In the genomic region with DNA sequence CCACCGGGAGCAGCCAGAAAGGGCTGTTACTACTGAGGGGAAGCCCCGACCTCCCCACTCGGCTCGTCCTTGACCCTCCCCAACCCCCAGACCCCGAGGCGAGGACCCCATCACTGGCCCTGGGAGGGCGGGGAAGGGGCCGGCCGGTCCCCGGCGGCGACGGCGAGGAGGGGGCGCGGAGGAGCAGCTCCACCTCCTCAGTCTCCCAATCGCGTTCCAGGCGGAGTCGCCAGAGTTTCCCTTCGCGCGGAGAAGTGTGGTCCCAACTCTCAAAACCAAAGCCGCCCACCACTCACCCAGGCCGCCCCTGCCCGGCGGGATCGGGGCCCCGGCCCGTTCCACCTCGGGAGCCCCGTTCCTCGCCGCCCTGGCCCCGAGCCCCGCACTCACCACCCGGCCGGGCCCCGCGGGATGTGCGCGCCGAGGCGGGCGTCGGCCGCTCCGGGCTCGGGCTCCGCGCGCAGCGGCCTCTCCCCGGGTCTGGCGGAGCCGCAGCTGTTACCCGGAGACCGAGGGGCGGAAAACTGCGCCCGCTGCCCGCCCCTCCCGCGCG, we compare ENCODE assay signal across 9 cellular contexts. TPM values are rescaled to one million over a fixed set of nuclear protein-coding genes. Genes with fewer than 3 reads are reported as not detected.
DNase-seq lines count a peak whose midpoint lies in the region; ATAC-seq, FAIRE-seq and TF ChIP-seq lines count a peak whose summit lies in the region.
"Had no signal": no experiment of that assay in that cellular context is flagged by ENCODE, and none has a peak within 500 bp of the region (broad histone marks: within the 10 kb centered on the region; RNA-seq: fewer than 3 reads in every experiment).

No MANE protein-coding gene starts in this region.

- no peak for TF ChIP-seq EP300 in GM12878 (IDR thresholded peaks at IDR 0.05; ENCODE audit: borderline replicate concordance in 1 of 2, control insufficient read depth in 1 of 2, low read depth in 2 of 2, low read length in 2 of 2)

- H3K79me2 ChIP-seq in GM12878 (ENCODE audit: control insufficient read depth, insufficient read depth, low read length): no peaks in the 10 kb centered on the region

- no peak for TF ChIP-seq RAD21 in GM12878 (IDR thresholded peaks at IDR 0.05; ENCODE audit: insufficient read depth, low read depth, low read length)

- no peaks in the 10 kb centered on the region for H3K9me3 ChIP-seq in GM12878 (replicated peaks; ENCODE audit: control insufficient read depth, insufficient read depth, low read length)
- no peaks in the 10 kb centered on the region for H3K9me3 ChIP-seq in skeletal muscle satellite cell (replicated peaks; ENCODE audit: low read length)

- DNase-seq in DMS 273 (lab: John Stamatoyannopoulos, UW; ENCODE audit: unreplicated experiment) (peak; percentile 60), DMS 273 treated with DMSO at 0.1 percent for 48 hours (lab: John Stamatoyannopoulos, UW) (no peak), GM12878 (ENCODE audit: low read depth, low spot score) (no peak), iPS-NIHi7 (ENCODE audit: extremely low spot score) (peak; percentile 68), NCI-H2196 (lab: John Stamatoyannopoulos, UW; ENCODE audit: unreplicated experiment) (no peak)
- no peak for DNase-seq in Jurkat, Clone E6-1 (ENCODE audit: low read depth, low spot score)

- intact Hi-C loops in GM12878 (cut with micrococcal nuclease; ENCODE audit: unreplicated experiment): no loop called here

- FAIRE-seq in GM12878 (lab: Jason Lieb, UNC): no peak
- FAIRE-seq: A204.1 had no signal

- H2AFZ ChIP-seq in GM12878 (ENCODE audit: control insufficient read depth, low read depth, low read length): peak overlapping the region; percentile 77

- TF ChIP-seq CTCF in GM12878 (IDR thresholded peaks at IDR 0.05 in 2 of 3, conservative IDR thresholded peaks at IDR 0.05 in 1 of 3; ENCODE audit: control insufficient read depth in 2 of 3, extremely low read depth in 1 of 3, insufficient read depth in 1 of 3, low read depth in 3 of 3, low read length in 3 of 3): no peak

- TF ChIP-seq POLR2A in GM12878 (IDR thresholded peaks at IDR 0.05; ENCODE audit: low read depth, low read length): no peak

- H4K20me1 ChIP-seq in GM12878 (ENCODE audit: control insufficient read depth, insufficient read depth): no peaks in the 10 kb centered on the region

- peaks cover 2 to 16% of the 10 kb centered on the region in 2 experiments; a peak in 2 of 4 replicates for H3K36me3 ChIP-seq in GM12878 (ENCODE audit: control insufficient read depth in 2 of 2, insufficient read depth in 2 of 2, low read length in 1 of 2)
- H3K36me3 ChIP-seq in skeletal muscle satellite cell (ENCODE audit: insufficient read depth, low read length): peaks cover 10% of the 10 kb centered on the region

- H3K4me3 ChIP-seq in Jurkat, Clone E6-1 (ENCODE audit: low read length): peak overlapping the region; percentile 57
- peak overlapping the region; percentile 68 for H3K4me3 ChIP-seq in GM12878
- peak overlapping the region; percentile 80 for H3K4me3 ChIP-seq in skeletal muscle satellite cell (ENCODE audit: low read length)

- H3K27ac ChIP-seq in GM12878 (ENCODE audit: control insufficient read depth, insufficient read depth): no peak overlapping the region

- H3K9ac ChIP-seq in GM12878 (ENCODE audit: control insufficient read depth, insufficient read depth, low read length) (peak overlapping the region; percentile 60; the same call in 1 of the 2 replicates), skeletal muscle satellite cell (ENCODE audit: low read depth, low read length) (peak overlapping the region; percentile 89)

- POLR2A ChIA-PET in GM12878 (lab: Charles Lee): interaction anchor here (2.2 kb wide), 1 partner anchor 11 kb away, joined by 7 read pairs; a partner anchor contains a TSS

- H3K4me1 ChIP-seq in GM12878 (ENCODE audit: control insufficient read depth, insufficient read depth, low read length) (peaks cover 24% of the 10 kb centered on the region), skeletal muscle satellite cell (ENCODE audit: control insufficient read depth, insufficient read depth, low read length) (peaks cover 55% of the 10 kb centered on the region)

- CTCF ChIA-PET in GM12878 (lab: Yijun Ruan, JAX): interaction anchor here (2.0 kb wide), 1 partner anchor 28 kb away, joined by 9 read pairs; no protein-coding TSS in a partner anchor

- RAD21 ChIA-PET in GM12878 (lab: Charles Lee; ENCODE audit: unreplicated experiment): interaction anchor here (0.6 to 1.8 kb wide), 4 partner anchors 11 to 246 kb away, joined by 3 to 6 read pairs (median 3); a partner anchor contains a TSS

- SMC1A ChIA-PET in GM12878 (lab: Charles Lee; ENCODE audit: uncharacterized antibody, unreplicated experiment): interaction anchor here (1.1 to 1.2 kb wide), 2 partner anchors 28 kb away, joined by 4 to 7 read pairs; no protein-coding TSS in a partner anchor

- peak; percentile 66 for ATAC-seq in GM12878
- no peak for ATAC-seq in HG03442 (IDR thresholded peaks at IDR 0.05; ENCODE audit: unreplicated experiment)

- peak overlapping the region; percentile 77 for H3K4me2 ChIP-seq in GM12878 (ENCODE audit: control insufficient read depth, insufficient read depth)
- H3K4me2 ChIP-seq in skeletal muscle satellite cell (ENCODE audit: low read length): peak overlapping the region; percentile 92

- H3K27me3 ChIP-seq in GM12878 (replicated peaks in 1 of 2; ENCODE audit: control insufficient read depth in 2 of 2, insufficient read depth in 2 of 2, low read length in 1 of 2) (no peaks in the 10 kb centered on the region), skeletal muscle satellite cell (ENCODE audit: control insufficient read depth, insufficient read depth, low read length) (no peaks in the 10 kb centered on the region)

- 7% methylated on average over 15 of the region's 65 CpGs for WGBS in GM12878 (ENCODE audit: insufficient coverage, insufficient replicate concordance, low lambda C conversion rate, missing lambda C conversion rate)

- in situ Hi-C loops in GM12878 (cut with MboI): no loop called here

- BruUV-seq in GM12878 (replicated peaks; lab: Mats Ljungman, UMichigan): no TSS peak

RNA-seq across cellular contexts. Expression of a gene that starts 0.9 kb away (rescaled TPM):
- 39.2 TPM for polyA plus RNA-seq in Jurkat, Clone E6-1 (2012; ENCODE audit: insufficient read depth, insufficient read length)
- total RNA-seq in GM12878 (2013; cell fraction: nucleolus; rRNA removed): 58.5 and 61.2 TPM in 2 replicates
- total RNA-seq in GM12878 (2014; rRNA removed) (4.8 and 8.0 TPM in 2 replicates), GM12878 (2014; rRNA removed; fragmentation: Illumina TruSeq; extraction: Trizol) (4.9 and 6.0 TPM in 2 replicates), GM12878 (2021) (14.7 and 15.1 TPM in 2 replicates)
- 8.9 TPM for polyA plus RNA-seq in GM12878 (2011; ENCODE audit: low read depth)
- polyA plus RNA-seq in GM12878 (2011; rRNA removed) (8.6 and 14.3 TPM in 2 replicates), GM12878 (2014; fragmentation: Illumina TruSeq; extraction: Trizol) (3.2 and 5.7 TPM in 2 replicates), GM12878 (2014; fragmentation: Nextera tagmentation; extraction: Ambion mirVana) (under 1 TPM; 0.18 to 0.47 TPM), GM12878 (2014; rRNA removed) (12.2 and 15.2 TPM in 2 replicates), GM12878 (2016; fragmentation: Nextera tagmentation; extraction: Ambion mirVana) (1 to 10 TPM; 3.3 to 3.9 TPM)
- 15.3 and 20.0 TPM in 2 replicates for polyA plus RNA-seq in GM12878 (2011; cell fraction: cytosol; rRNA removed)
- polyA plus RNA-seq in GM12878 (2011; cell fraction: nucleus; rRNA removed): 233 and 263 TPM in 2 replicates
- 5.4 and 8.2 TPM in 2 replicates for polyA plus RNA-seq in GM12878 (2012)
- polyA minus RNA-seq in GM12878 (2011; rRNA and poly(A)+ RNA removed): 10.8 and 27.2 TPM in 2 replicates
- polyA minus RNA-seq in GM12878 (2011; cell fraction: cytosol; rRNA and poly(A)+ RNA removed): 9.7 and 14.7 TPM in 2 replicates
- 49.9 and 68.0 TPM in 2 replicates for polyA minus RNA-seq in GM12878 (2011; cell fraction: nucleus; rRNA and poly(A)+ RNA removed)
- 9.4 and 9.6 TPM in 2 replicates for total RNA-seq in skeletal muscle satellite cell (2012; rRNA removed)

RNA-seq across cellular contexts. Expression of a gene that starts 11.0 kb away (rescaled TPM):
- polyA plus RNA-seq in Jurkat, Clone E6-1 (2012; ENCODE audit: insufficient read depth, insufficient read length): 27.6 TPM
- 3.7 and 4.3 TPM in 2 replicates for total RNA-seq in GM12878 (2013; cell fraction: nucleolus; rRNA removed)
- 30.0 and 31.0 TPM in 2 replicates for total RNA-seq in GM12878 (2014; rRNA removed)
- total RNA-seq in GM12878 (2014; rRNA removed; fragmentation: Illumina TruSeq; extraction: Trizol): 28.7 and 29.4 TPM in 2 replicates
- total RNA-seq in GM12878 (2021): 24.3 and 26.6 TPM in 2 replicates
- polyA plus RNA-seq in GM12878 (2011; ENCODE audit: low read depth): 8.2 TPM
- polyA plus RNA-seq in GM12878 (2011; rRNA removed): 22.2 and 32.7 TPM in 2 replicates
- 35.8 and 36.8 TPM in 2 replicates for polyA plus RNA-seq in GM12878 (2011; cell fraction: cytosol; rRNA removed)
- polyA plus RNA-seq in GM12878 (2011; cell fraction: nucleus; rRNA removed): 14.4 and 15.8 TPM in 2 replicates
- polyA plus RNA-seq in GM12878 (2012): 11.8 and 15.7 TPM in 2 replicates
- 14.5 and 28.2 TPM in 2 replicates for polyA plus RNA-seq in GM12878 (2014; fragmentation: Illumina TruSeq; extraction: Trizol)
- 10 to 100 TPM; 10.6 to 12.6 TPM for polyA plus RNA-seq in GM12878 (2014; fragmentation: Nextera tagmentation; extraction: Ambion mirVana)
- polyA plus RNA-seq in GM12878 (2014; rRNA removed): 26.2 and 28.1 TPM in 2 replicates
- 10 to 100 TPM; 45.4 to 54.9 TPM for polyA plus RNA-seq in GM12878 (2016; fragmentation: Nextera tagmentation; extraction: Ambion mirVana)
- 16.5 and 19.2 TPM in 2 replicates for polyA minus RNA-seq in GM12878 (2011; rRNA and poly(A)+ RNA removed)
- polyA minus RNA-seq in GM12878 (2011; cell fraction: cytosol; rRNA and poly(A)+ RNA removed): 5.9 TPM in 2 replicates
- polyA minus RNA-seq in GM12878 (2011; cell fraction: nucleus; rRNA and poly(A)+ RNA removed): 2.0 and 2.2 TPM in 2 replicates
- total RNA-seq in skeletal muscle satellite cell (2012; rRNA removed): 20.3 and 22.8 TPM in 2 replicates

RNA-seq across cellular contexts. Expression of a gene that starts 11.1 kb away (rescaled TPM):
- 522 TPM for polyA plus RNA-seq in Jurkat, Clone E6-1 (2012; ENCODE audit: insufficient read depth, insufficient read length)
- total RNA-seq in GM12878 (2013; cell fraction: nucleolus; rRNA removed): 21.0 and 24.2 TPM in 2 replicates
- total RNA-seq in GM12878 (2014; rRNA removed) (426 and 551 TPM in 2 replicates), GM12878 (2014; rRNA removed; fragmentation: Illumina TruSeq; extraction: Trizol) (703 and 728 TPM in 2 replicates), GM12878 (2021) (315 and 319 TPM in 2 replicates)
- 234 TPM for polyA plus RNA-seq in GM12878 (2011; ENCODE audit: low read depth)
- polyA plus RNA-seq in GM12878 (2011; rRNA removed) (427 and 593 TPM in 2 replicates), GM12878 (2014; fragmentation: Illumina TruSeq; extraction: Trizol) (332 and 496 TPM in 2 replicates), GM12878 (2014; fragmentation: Nextera tagmentation; extraction: Ambion mirVana) (1,000 to 10,000 TPM; 1,729 to 1,760 TPM), GM12878 (2014; rRNA removed) (684 and 776 TPM in 2 replicates), GM12878 (2016; fragmentation: Nextera tagmentation; extraction: Ambion mirVana) (1,000 to 10,000 TPM; 1,330 to 1,388 TPM)
- 148 and 171 TPM in 2 replicates for polyA plus RNA-seq in GM12878 (2011; cell fraction: cytosol; rRNA removed)
- 119 and 149 TPM in 2 replicates for polyA plus RNA-seq in GM12878 (2011; cell fraction: nucleus; rRNA removed)
- 449 and 603 TPM in 2 replicates for polyA plus RNA-seq in GM12878 (2012)
- polyA minus RNA-seq in GM12878 (2011; rRNA and poly(A)+ RNA removed): 24.7 and 32.4 TPM in 2 replicates
- polyA minus RNA-seq in GM12878 (2011; cell fraction: cytosol; rRNA and poly(A)+ RNA removed): 27.3 and 28.5 TPM in 2 replicates
- 18.0 and 32.1 TPM in 2 replicates for polyA minus RNA-seq in GM12878 (2011; cell fraction: nucleus; rRNA and poly(A)+ RNA removed)
- total RNA-seq in skeletal muscle satellite cell (2012; rRNA removed): 277 and 362 TPM in 2 replicates

RNA-seq across cellular contexts. Expression of a gene that starts 17.6 kb away (rescaled TPM):
- polyA plus RNA-seq in Jurkat, Clone E6-1 (2012; ENCODE audit: insufficient read depth, insufficient read length): 17.5 TPM
- total RNA-seq in GM12878 (2013; cell fraction: nucleolus; rRNA removed): 19.6 and 19.8 TPM in 2 replicates
- total RNA-seq in GM12878 (2014; rRNA removed) (14.5 and 15.0 TPM in 2 replicates), GM12878 (2014; rRNA removed; fragmentation: Illumina TruSeq; extraction: Trizol) (11.5 and 13.4 TPM in 2 replicates), GM12878 (2021) (13.2 and 13.6 TPM in 2 replicates)
- 2.6 TPM for polyA plus RNA-seq in GM12878 (2011; ENCODE audit: low read depth)
- polyA plus RNA-seq in GM12878 (2011; rRNA removed) (8.4 and 11.6 TPM in 2 replicates), GM12878 (2014; fragmentation: Illumina TruSeq; extraction: Trizol) (16.0 and 18.9 TPM in 2 replicates), GM12878 (2014; fragmentation: Nextera tagmentation; extraction: Ambion mirVana) (1 to 10 TPM; 1.4 to 2.4 TPM), GM12878 (2014; rRNA removed) (9.7 and 10.3 TPM in 2 replicates), GM12878 (2016; fragmentation: Nextera tagmentation; extraction: Ambion mirVana) (10 to 100 TPM in 1 of 2 experiments, 1 to 10 TPM in 1; 9.5 to 10.5 TPM)
- 10.6 and 12.7 TPM in 2 replicates for polyA plus RNA-seq in GM12878 (2011; cell fraction: cytosol; rRNA removed)
- polyA plus RNA-seq in GM12878 (2011; cell fraction: nucleus; rRNA removed): 26.2 and 28.8 TPM in 2 replicates
- polyA plus RNA-seq in GM12878 (2012): 4.4 and 6.3 TPM in 2 replicates
- 14.6 and 17.2 TPM in 2 replicates for polyA minus RNA-seq in GM12878 (2011; rRNA and poly(A)+ RNA removed)
- 4.8 and 6.0 TPM in 2 replicates for polyA minus RNA-seq in GM12878 (2011; cell fraction: cytosol; rRNA and poly(A)+ RNA removed)
- polyA minus RNA-seq in GM12878 (2011; cell fraction: nucleus; rRNA and poly(A)+ RNA removed): 11.2 and 18.7 TPM in 2 replicates
- total RNA-seq in skeletal muscle satellite cell (2012; rRNA removed): 8.9 and 14.2 TPM in 2 replicates

RNA-seq across cellular contexts. Expression of a gene that starts 56.9 kb away (rescaled TPM):
- not detected for polyA plus RNA-seq in Jurkat, Clone E6-1 (2012; ENCODE audit: insufficient read depth, insufficient read length)
- 0.51 and 1.5 TPM in 2 replicates for total RNA-seq in GM12878 (2013; cell fraction: nucleolus; rRNA removed)
- total RNA-seq in GM12878 (2014; rRNA removed) (0.17 TPM in 1 of 2 replicates, not detected in the other), GM12878 (2014; rRNA removed; fragmentation: Illumina TruSeq; extraction: Trizol) (not detected in 2 replicates), GM12878 (2021) (0.15 TPM in 1 of 2 replicates, not detected in the other)
- not detected for polyA plus RNA-seq in GM12878 (2011; ENCODE audit: low read depth)
- polyA plus RNA-seq in GM12878 (2011; rRNA removed) (0.04 and 0.07 TPM in 2 replicates), GM12878 (2014; fragmentation: Illumina TruSeq; extraction: Trizol) (0.09 and 0.29 TPM in 2 replicates), GM12878 (2014; fragmentation: Nextera tagmentation; extraction: Ambion mirVana) (under 1 TPM in 1 of 2 experiments, not detected in 1; 0.07 TPM), GM12878 (2014; rRNA removed) (0.16 TPM in 1 of 2 replicates, not detected in the other), GM12878 (2016; fragmentation: Nextera tagmentation; extraction: Ambion mirVana) (under 1 TPM in 1 of 2 experiments, not detected in 1; 0.18 TPM)
- polyA plus RNA-seq in GM12878 (2011; cell fraction: cytosol; rRNA removed): 0.10 TPM in 1 of 2 replicates, not detected in the other
- polyA plus RNA-seq in GM12878 (2011; cell fraction: nucleus; rRNA removed): 0.12 and 0.21 TPM in 2 replicates
- 0.10 TPM in 1 of 2 replicates, not detected in the other for polyA plus RNA-seq in GM12878 (2012)
- polyA minus RNA-seq in GM12878 (2011; rRNA and poly(A)+ RNA removed): not detected in 2 replicates
- not detected in 2 replicates for polyA minus RNA-seq in GM12878 (2011; cell fraction: cytosol; rRNA and poly(A)+ RNA removed)
- polyA minus RNA-seq in GM12878 (2011; cell fraction: nucleus; rRNA and poly(A)+ RNA removed): 0.24 TPM in 1 of 2 replicates, not detected in the other
- total RNA-seq in skeletal muscle satellite cell (2012; rRNA removed): not detected in 2 replicates

Comparison
In these comparisons a context has a peak if more than half of its experiments do, and no peak if none do; other contexts are left out.
1. DNase-seq: peak in DMS 273 (single experiment) and iPS-NIHi7 (single experiment); none in DMS 273 treated with DMSO at 0.1 percent for 48 hours (single experiment), Jurkat, Clone E6-1 (single experiment), GM12878 (single experiment) and NCI-H2196 (single experiment).
2. Peak in every context shown above with its lines, with median percentiles within 50 percentile points of each other: H3K4me3 ChIP-seq.